1 cellular context compared by ENCODE assay signal in the genomic region with DNA sequence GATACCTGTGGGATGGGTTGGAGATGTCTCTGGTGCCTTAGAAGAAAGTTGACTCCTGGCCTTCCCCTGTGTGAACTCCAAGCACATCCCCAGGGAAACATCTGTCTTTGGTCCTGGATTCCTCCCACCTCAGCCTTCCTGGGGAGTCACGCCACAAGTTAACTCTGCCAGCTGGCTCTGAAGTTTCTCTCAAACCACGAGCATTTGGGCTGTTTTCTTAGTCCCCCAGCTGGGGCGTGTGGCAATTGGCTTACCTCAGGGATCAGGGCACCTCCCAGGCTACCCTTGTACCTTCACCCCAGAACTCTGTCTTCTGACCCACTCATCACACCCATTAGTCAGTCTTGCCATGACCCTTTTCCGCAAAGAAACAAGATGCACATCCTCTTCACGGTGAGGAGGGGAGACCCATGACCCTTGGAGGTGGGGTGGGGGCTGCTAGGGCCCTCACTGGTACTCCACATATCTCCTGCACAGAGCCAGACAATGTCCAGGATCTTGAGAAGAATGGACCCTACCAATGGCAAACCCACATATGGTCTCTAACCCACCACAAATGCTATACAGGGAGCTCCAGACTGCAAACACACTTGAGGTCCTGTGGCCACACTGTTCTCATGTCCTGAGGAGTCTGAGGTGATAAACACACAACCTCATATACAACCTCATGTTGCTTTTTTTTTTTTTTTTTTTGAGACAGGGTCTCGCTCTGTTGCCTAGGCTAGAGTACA.
TF ChIP-seq lines count a peak whose summit lies in the region.

No MANE protein-coding gene starts in this region.

TF ChIP-seq in HepG2, 621 proteins besides CTCF, POLR2A, EP300 and RAD21 (continued from another document):
- TF ChIP-seq POLR2G (IDR thresholded peaks at IDR 0.05; ENCODE audit: low read depth, low read length) (peak; percentile 16; the same call in 1 of the 2 replicates), HNRNPL (IDR thresholded peaks at IDR 0.05; ENCODE audit: low read depth, low read length) (no peak), SNAPC2 (CRISPR knock-in tag; IDR thresholded peaks at IDR 0.05) (no peak)
- TF ChIP-seq, protein P1, sequence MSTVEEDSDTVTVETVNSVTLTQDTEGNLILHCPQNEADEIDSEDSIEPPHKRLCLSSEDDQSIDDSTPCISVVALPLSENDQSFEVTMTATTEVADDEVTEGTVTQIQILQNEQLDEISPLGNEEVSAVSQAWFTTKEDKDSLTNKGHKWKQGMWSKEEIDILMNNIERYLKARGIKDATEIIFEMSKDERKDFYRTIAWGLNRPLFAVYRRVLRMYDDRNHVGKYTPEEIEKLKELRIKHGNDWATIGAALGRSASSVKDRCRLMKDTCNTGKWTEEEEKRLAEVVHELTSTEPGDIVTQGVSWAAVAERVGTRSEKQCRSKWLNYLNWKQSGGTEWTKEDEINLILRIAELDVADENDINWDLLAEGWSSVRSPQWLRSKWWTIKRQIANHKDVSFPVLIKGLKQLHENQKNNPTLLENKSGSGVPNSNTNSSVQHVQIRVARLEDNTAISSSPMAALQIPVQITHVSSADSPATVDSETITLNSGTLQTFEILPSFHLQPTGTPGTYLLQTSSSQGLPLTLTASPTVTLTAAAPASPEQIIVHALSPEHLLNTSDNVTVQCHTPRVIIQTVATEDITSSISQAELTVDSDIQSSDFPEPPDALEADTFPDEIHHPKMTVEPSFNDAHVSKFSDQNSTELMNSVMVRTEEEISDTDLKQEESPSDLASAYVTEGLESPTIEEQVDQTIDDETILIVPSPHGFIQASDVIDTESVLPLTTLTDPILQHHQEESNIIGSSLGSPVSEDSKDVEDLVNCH (CRISPR knock-in tag; IDR thresholded peaks at IDR 0.05): no peak
